23 cellular contexts compared by ENCODE assay signal in genomic region chr1:200708161-200708560, GRCh38.
"Had no signal": no experiment of that assay in that cellular context is flagged by ENCODE, and none has a peak within 500 bp of the region (broad histone marks: within the 10 kb centered on the region; RNA-seq: fewer than 3 reads in every experiment).

No MANE protein-coding gene starts in this region.

- H3K27ac ChIP-seq: stomach, suprapubic skin, testis, thoracic aorta, thyroid gland, tibial artery, tibial nerve, transverse colon, upper lobe of left lung, upper lobe of right lung, uterus, vagina had no signal

- H3K36me3 ChIP-seq: stomach, suprapubic skin, thoracic aorta, thyroid gland, tibial artery, tibial nerve, transverse colon, upper lobe of left lung, upper lobe of right lung, uterus, vagina had no signal

- H3K9me3 ChIP-seq: stomach, suprapubic skin, testis, thoracic aorta, thyroid gland, tibial artery, tibial nerve, transverse colon, upper lobe of left lung, upper lobe of right lung, uterus, vagina had no signal

- H3K4me3 ChIP-seq: stomach, suprapubic skin, testis, thoracic aorta, thyroid gland, tibial artery, tibial nerve, transverse colon, upper lobe of left lung, upper lobe of right lung, uterus, vagina had no signal

- H3K4me1 ChIP-seq: stomach, suprapubic skin, testis, thyroid gland, tibial artery, tibial nerve, transverse colon, upper lobe of left lung, upper lobe of right lung, uterus, vagina had no signal

- DNase-seq: stimulated activated CD4-positive, alpha-beta T cell treated with anti-CD3 and anti-CD28 coated beads, Interleukin-2, amount 100 ng/mL, for 48 hours; stimulated activated CD4-positive, alpha-beta T cell treated with anti-CD3 and anti-CD28 coated beads, Interleukin-4, amount 100 ng/mL, for 1 hour; stimulated activated CD4-positive, alpha-beta T cell treated with anti-CD3 and anti-CD28 coated beads, Interleukin-4, amount 100 ng/mL, for 24 hours; stimulated activated CD4-positive, alpha-beta T cell treated with anti-CD3 and anti-CD28 coated beads, Interleukin-4, amount 100 ng/mL, for 4 hours; stimulated activated CD8-positive, alpha-beta memory T cell treated with anti-CD3 and anti-CD28 coated beads, Interleukin-4, amount 100 ng/mL, for 48 hours; stimulated activated naive B cell treated with anti-CD40 and anti-IgM and Interleukin-4, amounts not matched to agents 10 μg/mL and 1 μg/mL and 100 μg/mL, for 72 hours; stimulated activated naive CD4-positive, alpha-beta T cell; stimulated activated naive CD4-positive, alpha-beta T cell treated with Interleukin-2 at 50 U/mL for 16 hours; stimulated activated naive CD8-positive, alpha-beta T cell treated with anti-CD3 and anti-CD28 coated beads, Interleukin-15, amount 100 ng/mL, for 72 hours; stimulated activated naive CD8-positive, alpha-beta T cell treated with anti-CD3 and anti-CD28 coated beads, Interleukin-15, Interleukin-2, amounts not matched to agents 100 U/mL and 50 U/mL, for 24 hours; stomach; substantia nigra; testis; thyroid gland; tibial artery; transverse colon; upper lobe of left lung; upper lobe of right lung; uterus had no signal

- H3K27me3 ChIP-seq: stomach, suprapubic skin, testis, thyroid gland, tibial artery, tibial nerve, transverse colon, upper lobe of left lung, upper lobe of right lung, uterus, vagina had no signal
